8 cellular contexts compared by ENCODE assay signal in the genomic region with DNA sequence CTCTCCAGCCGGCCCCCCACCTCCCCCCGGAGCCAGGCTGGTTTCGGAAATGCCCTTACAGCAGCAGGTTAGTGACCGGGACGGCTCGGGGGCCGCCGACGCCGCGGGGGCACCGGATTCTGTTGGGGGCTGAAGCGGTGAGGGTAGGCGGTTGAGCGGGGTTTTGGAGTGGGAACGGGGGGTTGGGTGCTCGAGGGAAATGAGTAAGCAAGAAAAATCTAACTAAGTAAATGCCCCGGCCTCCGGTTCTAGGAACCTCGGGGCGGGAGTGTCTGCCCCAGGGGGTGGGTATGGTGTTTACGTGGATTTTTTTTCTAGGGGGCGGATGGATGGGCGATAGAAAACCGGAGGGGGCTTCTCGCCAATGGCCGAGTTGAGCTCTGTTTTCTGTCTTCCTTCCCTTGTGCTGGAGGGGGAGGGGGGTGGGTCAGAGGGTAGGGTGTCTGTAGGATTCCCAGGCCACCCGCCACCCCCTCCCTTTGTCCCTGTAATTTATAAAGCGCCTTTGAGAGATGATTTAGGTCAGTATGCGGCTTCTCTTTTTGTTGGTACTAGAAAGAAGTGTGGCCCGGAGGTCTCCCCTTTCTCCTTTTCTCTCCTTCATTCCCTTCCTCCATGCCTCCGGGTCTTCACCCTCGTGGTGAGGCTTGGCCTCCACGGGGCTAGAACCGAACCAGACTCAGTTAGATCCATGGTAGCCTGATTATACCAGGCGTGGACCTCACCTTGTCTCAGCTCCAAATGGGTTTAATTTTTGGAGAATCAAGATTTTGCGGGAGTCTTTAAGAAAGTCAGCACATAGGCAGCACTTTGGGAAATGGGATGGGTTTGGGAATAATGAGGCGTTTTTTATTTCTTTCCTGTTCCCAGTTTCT. TPM values are rescaled to one million over a fixed set of nuclear protein-coding genes. Genes with fewer than 3 reads are reported as not detected.
A peak's percentile ranks its signal among the peaks of the same experiment; 100 is the strongest.
DNase-seq lines count a peak whose midpoint lies in the region; ATAC-seq and TF ChIP-seq lines count a peak whose summit lies in the region.

No MANE protein-coding gene starts in this region.

- TF ChIP-seq CTCF in heart right ventricle (IDR thresholded peaks at IDR 0.05) (no peak), gastrocnemius medialis (IDR thresholded peaks at IDR 0.05 in 4 of 5, conservative IDR thresholded peaks at IDR 0.05 in 1 of 5) (no peak)

- H3K9me3 ChIP-seq in HUES64 (ENCODE audit: insufficient read depth, low read depth, low read length) (no peaks in the 10 kb centered on the region), heart right ventricle (no peaks in the 10 kb centered on the region), gastrocnemius medialis (no peaks in the 10 kb centered on the region)

- H3K27me3 Mint-ChIP-seq in activated naive CD8-positive, alpha-beta T cell, result no peaks in the 10 kb centered on the region

- peak overlapping the region; percentile 83 for H3K9ac ChIP-seq in HUES64 (ENCODE audit: low read depth, low read length)

- WGBS in HUES64, result 1% methylated on average over 31 of the region's 38 CpGs
- WGBS in heart right ventricle, 2 donors, result 1% methylated on average over 37 to 38 of the region's 38 CpGs

- H3K27me3 ChIP-seq in HUES64 (ENCODE audit: insufficient read depth, low read length), result no peaks in the 10 kb centered on the region
- no peaks in the 10 kb centered on the region for H3K27me3 ChIP-seq in heart right ventricle
- no peaks in the 10 kb centered on the region for H3K27me3 ChIP-seq in gastrocnemius medialis

- H3K27ac Mint-ChIP-seq in activated naive CD8-positive, alpha-beta T cell, result peak overlapping the region; percentile 99

- H3K27ac ChIP-seq in HUES64 (ENCODE audit: low read depth, low read length) (peak overlapping the region; percentile 99), heart right ventricle (peak overlapping the region; percentile 51 to 98 (median 91)), gastrocnemius medialis (peak overlapping the region; percentile 87 to 98 (median 95))

- ATAC-seq in heart right ventricle (no peak), gastrocnemius medialis (no peak), GM19463 (IDR thresholded peaks at IDR 0.05; ENCODE audit: unreplicated experiment) (no peak)

- H3K4me3 Mint-ChIP-seq in activated naive CD8-positive, alpha-beta T cell, result peak overlapping the region; percentile 99

- H3K9me3 Mint-ChIP-seq in activated naive CD8-positive, alpha-beta T cell (ENCODE audit: low read depth), result no peaks in the 10 kb centered on the region

- no peak for TF ChIP-seq POLR2A in gastrocnemius medialis (IDR thresholded peaks at IDR 0.05)

- peaks cover 54% of the 10 kb centered on the region for H3K4me1 Mint-ChIP-seq in activated naive CD8-positive, alpha-beta T cell (ENCODE audit: low read depth)

- peak overlapping the region; percentile 69 for H3K4me3 ChIP-seq in HUES64 (ENCODE audit: low read length)
- peak overlapping the region; percentile 50 to 90 (median 76) for H3K4me3 ChIP-seq in heart right ventricle
- H3K4me3 ChIP-seq in gastrocnemius medialis, result peak overlapping the region; percentile 77 to 92 (median 86)

- DNase-seq in NCI-H524 (lab: John Stamatoyannopoulos, UW) (peak; percentile 17 to 51), NCI-H524 treated with DMSO at 0.1 percent for 48 hours (lab: John Stamatoyannopoulos, UW) (no peak), SKM-1 (lab: John Stamatoyannopoulos, UW; ENCODE audit: unreplicated experiment) (peak; percentile 22), heart right ventricle (peak in 1 of 2 donors; percentile 51), gastrocnemius medialis (peak in 1 of 2 donors; percentile 18)

- in situ Hi-C loops in gastrocnemius medialis (cut with MboI; ENCODE audit: low sequenced_read_pairs in 4 of 4), result loop anchor here in 1 of 4 donors (5.0 kb wide), 1 partner anchor 128 kb away; the partner anchor contains the start of gene CDKAL1

- H3K4me1 ChIP-seq in HUES64 (ENCODE audit: insufficient read depth, low read length), result peaks cover 12% of the 10 kb centered on the region; the same call in 1 of the 2 replicates
- peaks cover 0 to 51% (median 12%) of the 10 kb centered on the region in 9 donors for H3K4me1 ChIP-seq in heart right ventricle
- H3K4me1 ChIP-seq in gastrocnemius medialis, result peaks cover 3 to 16% of the 10 kb centered on the region in 2 donors

- intact Hi-C loops in heart right ventricle (cut with DNase I) (loop anchor here in 8 of 10 donors (5.0 to 10.0 kb wide), 10 partner anchors 43 to 1191 kb away; partner anchors contain the start of genes CDKAL1 (in 4 of the 8), MBOAT1 (in 3 of the 8) and SOX4 (in 1 of the 8)), gastrocnemius medialis (cut with DNase I; ENCODE audit: low total_unique reads) (loop anchor here (5.0 kb wide), 2 partner anchors 112 to 1183 kb away; no protein-coding TSS in a partner anchor)

- H3K36me3 Mint-ChIP-seq in activated naive CD8-positive, alpha-beta T cell, result peaks cover 9% of the 10 kb centered on the region

- H3K36me3 ChIP-seq in HUES64 (ENCODE audit: insufficient read depth, low read length), result peaks cover 30% of the 10 kb centered on the region
- no peaks in the 10 kb centered on the region for H3K36me3 ChIP-seq in heart right ventricle
- H3K36me3 ChIP-seq in gastrocnemius medialis, result no peaks in the 10 kb centered on the region

RNA-seq across cellular contexts. Expression of gene E2F3, which starts 2.3 kb away (rescaled TPM):
- 30.3 TPM for polyA plus RNA-seq in HUES64 (2013, experiment 1 of 2)
- 26.4 TPM for polyA plus RNA-seq in HUES64 (2013, experiment 2 of 2)
- total RNA-seq in heart right ventricle (10 to 100 TPM in 2 of 10 donors, 1 to 10 TPM in 8; 6.1 to 11.9 (median 8.1) TPM), gastrocnemius medialis (10 to 100 TPM in 2 of 4 donors, 1 to 10 TPM in 2; 5.4 to 13.6 (median 10.7) TPM)
- polyA plus RNA-seq in heart right ventricle, result 1 to 10 TPM; 2.5 to 4.3 TPM
